In genomic region chrX:31099536-31100090, GRCh38 we compare ENCODE assay signal across 11 cellular contexts. TPM values are rescaled to one million over a fixed set of nuclear protein-coding genes. Genes with fewer than 3 reads are reported as not detected.
DNase-seq lines count a peak whose midpoint lies in the region; ATAC-seq lines count a peak whose summit lies in the region.
"Had no signal": no experiment of that assay in that cellular context is flagged by ENCODE, and none has a peak within 500 bp of the region (broad histone marks: within the 10 kb centered on the region; RNA-seq: fewer than 3 reads in every experiment).

No MANE protein-coding gene starts in this region.

- no peaks in the 10 kb centered on the region for H3K36me3 ChIP-seq in KOPT-K1 (ENCODE audit: insufficient read depth, low read length)

- H3K9me3 ChIP-seq in KOPT-K1 (ENCODE audit: insufficient read depth, low read length, poor library complexity, severe bottlenecking): no peaks in the 10 kb centered on the region

- peak; percentile 85 for ATAC-seq in GM21786 (IDR thresholded peaks at IDR 0.05; ENCODE audit: unreplicated experiment)

- peak overlapping the region; percentile 9 for H3K27ac ChIP-seq in KOPT-K1 (ENCODE audit: low read depth, low read length, poor library complexity, severe bottlenecking)

- peak; percentile 2 for DNase-seq in NOMO-1 treated with DMSO at 0.1 percent for 48 hours (lab: John Stamatoyannopoulos, UW; ENCODE audit: unreplicated experiment)
- no peak for DNase-seq in NOMO-1 treated with dmso at 0.1 percent for 144 hours (lab: John Stamatoyannopoulos, UW; ENCODE audit: unreplicated experiment)
- DNase-seq in myocyte (ENCODE audit: low read depth): peak; percentile 42
- no peak for DNase-seq in anterior cingulate cortex (lab: John Stamatoyannopoulos, UW)
- DNase-seq in cerebellar nuclear complex (lab: John Stamatoyannopoulos, UW): no peak
- DNase-seq in GDM1 (lab: John Stamatoyannopoulos, UW): no peak
- DNase-seq: cortex of kidney, SHP77 had no signal

RNA-seq across cellular contexts. Expression of gene FTHL17, which starts 27.8 kb away (rescaled TPM):
- not detected in 2 replicates for total RNA-seq in myocyte
- polyA plus RNA-seq in myocyte (2012): not detected
- total RNA-seq: mesenteric fat pad had no signal

Comparison
In these comparisons a context has a peak if more than half of its experiments do, and no peak if none do; other contexts are left out.
1. DNase-seq: peak in NOMO-1 treated with DMSO at 0.1 percent for 48 hours (single experiment) and myocyte (single experiment); none in NOMO-1 treated with dmso at 0.1 percent for 144 hours (single experiment), anterior cingulate cortex (0 of 58), cerebellar nuclear complex (0 of 2) and GDM1 (single experiment).